8 cellular contexts compared by ENCODE assay signal in the genomic region with DNA sequence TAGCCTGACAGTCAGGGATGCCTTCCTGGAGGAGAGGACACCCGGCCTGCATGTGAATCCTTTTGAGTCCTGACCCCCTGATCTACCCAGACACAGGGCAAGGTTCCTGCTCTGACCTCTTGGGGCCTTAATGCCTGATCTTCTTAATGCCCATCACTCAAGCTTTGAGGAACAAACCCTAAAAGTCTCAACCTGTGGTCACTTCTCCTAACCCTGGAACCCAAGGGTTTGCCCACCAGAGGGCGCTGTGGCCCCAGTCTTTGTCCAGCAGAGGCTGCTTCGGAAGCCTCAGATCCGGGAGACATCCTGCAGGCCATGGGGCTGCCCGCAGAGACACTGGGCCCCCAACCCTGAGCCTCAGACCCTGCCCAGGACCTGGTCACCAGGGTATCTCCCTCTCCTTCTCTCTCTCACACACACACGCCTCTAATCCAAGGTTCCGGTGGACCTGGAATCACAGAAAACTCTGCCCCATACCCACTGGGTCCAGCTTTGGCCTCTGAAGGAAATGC. TPM values are rescaled to one million over a fixed set of nuclear protein-coding genes. Genes with fewer than 3 reads are reported as not detected.
A peak's percentile ranks its signal among the peaks of the same experiment; 100 is the strongest.
DNase-seq lines count a peak whose midpoint lies in the region; ATAC-seq and TF ChIP-seq lines count a peak whose summit lies in the region.

No MANE protein-coding gene starts in this region.

- H3K4me1 ChIP-seq in lung (ENCODE audit: control insufficient read depth in 2 of 2, insufficient read depth in 2 of 2, low read length in 2 of 2) = peaks cover 2 to 4% of the 10 kb centered on the region in 2 donors

- peaks cover 23% of the 10 kb centered on the region for H3K27me3 Mint-ChIP-seq in activated CD4-positive, alpha-beta T cell treated with anti-CD3 and anti-CD28 coated beads, Interleukin-2, amount 10 ng/mL, durations not matched to agents 24 days and 14 days

- TF ChIP-seq CTCF in GM12875 (IDR thresholded peaks at IDR 0.05; ENCODE audit: borderline replicate concordance, insufficient read depth, low read depth, low read length) (peak; percentile 85), lung (IDR thresholded peaks at IDR 0.05; ENCODE audit: control extremely low read depth, extremely low read depth) (peak; percentile 62)

- H3K4me3 ChIP-seq in GM12875 (ENCODE audit: low read depth, low read length) (no peak overlapping the region), lung (no peak overlapping the region)

- 26 to 27% methylated on average over 6 to 7 of the region's 7 CpGs for WGBS in lung, 2 donors

- H3K4me3 Mint-ChIP-seq in activated CD4-positive, alpha-beta T cell treated with anti-CD3 and anti-CD28 coated beads, Interleukin-2, amount 10 ng/mL, durations not matched to agents 24 days and 14 days = no peak overlapping the region

- H3K27ac ChIP-seq in lung (ENCODE audit: low read depth in 1 of 2, low read length in 1 of 2) = no peak overlapping the region

- H3K36me3 ChIP-seq in lung (ENCODE audit: control insufficient read depth in 2 of 2, insufficient read depth in 2 of 2, low read length in 2 of 2) = no peaks in the 10 kb centered on the region

- no peaks in the 10 kb centered on the region for H3K9me3 ChIP-seq in lung (ENCODE audit: control insufficient read depth in 2 of 2, insufficient read depth in 1 of 2, low read length in 1 of 2)

- H3K36me3 Mint-ChIP-seq in activated CD4-positive, alpha-beta T cell treated with anti-CD3 and anti-CD28 coated beads, Interleukin-2, amount 10 ng/mL, durations not matched to agents 24 days and 14 days (ENCODE audit: low read depth) = no peaks in the 10 kb centered on the region

- peak; percentile 97 for DNase-seq in 8988T
- peak; percentile 69 for DNase-seq in NCI-H460 (ENCODE audit: extremely low read depth, low read depth)
- DNase-seq in activated CD4-positive, alpha-beta T cell treated with anti-CD3 and anti-CD28 coated beads, Interleukin-2, amount 10 ng/mL, durations not matched to agents 24 days and 14 days = peak; percentile 95
- DNase-seq in dedifferentiated amniotic fluid mesenchymal stem cell (ENCODE audit: extremely low spot score) = peak; percentile 68
- peak; percentile 76 for DNase-seq in lung (ENCODE audit: low spot score)
- peak; percentile 71 for DNase-seq in stimulated activated CD8-positive, alpha-beta memory T cell treated with anti-CD3 and anti-CD28 coated beads, Interleukin-15, amount 100 ng/mL, for 24 hours (ENCODE audit: low read depth)

- intact Hi-C loops in activated CD4-positive, alpha-beta T cell treated with anti-CD3 and anti-CD28 coated beads, Interleukin-2, amount 10 ng/mL, durations not matched to agents 24 days and 14 days (cut with micrococcal nuclease) = loop anchor here (2.0 kb wide), 1 partner anchor 101 kb away; a partner anchor contains a TSS

- H3K9me3 Mint-ChIP-seq in activated CD4-positive, alpha-beta T cell treated with anti-CD3 and anti-CD28 coated beads, Interleukin-2, amount 10 ng/mL, durations not matched to agents 24 days and 14 days = no peaks in the 10 kb centered on the region

- ATAC-seq in lung (ENCODE audit: insufficient read depth, low FRiP score) = peak; percentile 73
- ATAC-seq in HG03097 (IDR thresholded peaks at IDR 0.05; ENCODE audit: low FRiP score, unreplicated experiment) = no peak

- H3K27ac Mint-ChIP-seq in activated CD4-positive, alpha-beta T cell treated with anti-CD3 and anti-CD28 coated beads, Interleukin-2, amount 10 ng/mL, durations not matched to agents 24 days and 14 days = no peak overlapping the region

- peaks cover 4% of the 10 kb centered on the region for H3K27me3 ChIP-seq in lung (ENCODE audit: control insufficient read depth, insufficient read depth)

- H3K4me1 Mint-ChIP-seq in activated CD4-positive, alpha-beta T cell treated with anti-CD3 and anti-CD28 coated beads, Interleukin-2, amount 10 ng/mL, durations not matched to agents 24 days and 14 days = peaks cover 6% of the 10 kb centered on the region

RNA-seq across cellular contexts. Expression of a gene that starts 9.8 kb away (rescaled TPM):
- total RNA-seq in NCI-H460 (2014; rRNA removed; shearing (Covaris generic)) = 1.7 and 2.2 TPM in 2 replicates
- polyA plus RNA-seq in NCI-H460 (2014; cell fraction: nucleus; rRNA removed) = 2.6 and 5.4 TPM in 2 replicates
- 1.8 and 2.0 TPM in 2 replicates for total RNA-seq in activated CD4-positive, alpha-beta T cell treated with anti-CD3 and anti-CD28 coated beads, Interleukin-2, amount 10 ng/mL, durations not matched to agents 24 days and 14 days
- total RNA-seq in lung = 1 to 10 TPM; 1.3 to 1.7 TPM
- polyA plus RNA-seq in lung = 1 to 10 TPM in 1 of 2 donors, not detected in 1; 1.4 TPM

RNA-seq across cellular contexts. Expression of a gene that starts 22.4 kb away (rescaled TPM):
- total RNA-seq in NCI-H460 (2014; rRNA removed; shearing (Covaris generic)) = not detected in 2 replicates
- polyA plus RNA-seq in NCI-H460 (2014; cell fraction: nucleus; rRNA removed) = not detected in 2 replicates
- total RNA-seq in activated CD4-positive, alpha-beta T cell treated with anti-CD3 and anti-CD28 coated beads, Interleukin-2, amount 10 ng/mL, durations not matched to agents 24 days and 14 days = 60.3 and 61.1 TPM in 2 replicates
- total RNA-seq in lung = 100 to 1,000 TPM in 1 of 2 donors, 10 to 100 TPM in 1; 12.4 to 124 TPM
- polyA plus RNA-seq in lung = 100 to 1,000 TPM in 1 of 2 donors, 10 to 100 TPM in 1; 80.9 to 166 TPM

RNA-seq across cellular contexts. Expression of a gene that starts 30.6 kb away (rescaled TPM):
- total RNA-seq in NCI-H460 (2014; rRNA removed; shearing (Covaris generic)) = 0.35 and 0.64 TPM in 2 replicates
- not detected in 2 replicates for polyA plus RNA-seq in NCI-H460 (2014; cell fraction: nucleus; rRNA removed)
- 69.6 and 70.7 TPM in 2 replicates for total RNA-seq in activated CD4-positive, alpha-beta T cell treated with anti-CD3 and anti-CD28 coated beads, Interleukin-2, amount 10 ng/mL, durations not matched to agents 24 days and 14 days
- total RNA-seq in lung = 100 to 1,000 TPM; 145 to 240 TPM
- polyA plus RNA-seq in lung = 100 to 1,000 TPM; 255 to 259 TPM

Comparison
In these comparisons a context has a peak if more than half of its experiments do, and no peak if none do; other contexts are left out.
1. RNA of a gene that starts 22.4 kb away (total RNA-seq): 12.4 to 124 TPM in lung and 60.3 to 61.1 TPM in activated CD4-positive, alpha-beta T cell treated with anti-CD3 and anti-CD28 coated beads, Interleukin-2, amount 10 ng/mL, durations not matched to agents 24 days and 14 days; not detected in NCI-H460; every median in the first group is over 10 times any median in the second.
2. RNA of a gene that starts 30.6 kb away (total RNA-seq): 145 to 240 TPM in lung and 69.6 to 70.7 TPM in activated CD4-positive, alpha-beta T cell treated with anti-CD3 and anti-CD28 coated beads, Interleukin-2, amount 10 ng/mL, durations not matched to agents 24 days and 14 days; 0.35 to 0.64 TPM in NCI-H460; every median in the first group is over 10 times any median in the second.
3. Peak in every context shown above with its lines, with median percentiles within 50 percentile points of each other: DNase-seq.